In the genomic region with DNA sequence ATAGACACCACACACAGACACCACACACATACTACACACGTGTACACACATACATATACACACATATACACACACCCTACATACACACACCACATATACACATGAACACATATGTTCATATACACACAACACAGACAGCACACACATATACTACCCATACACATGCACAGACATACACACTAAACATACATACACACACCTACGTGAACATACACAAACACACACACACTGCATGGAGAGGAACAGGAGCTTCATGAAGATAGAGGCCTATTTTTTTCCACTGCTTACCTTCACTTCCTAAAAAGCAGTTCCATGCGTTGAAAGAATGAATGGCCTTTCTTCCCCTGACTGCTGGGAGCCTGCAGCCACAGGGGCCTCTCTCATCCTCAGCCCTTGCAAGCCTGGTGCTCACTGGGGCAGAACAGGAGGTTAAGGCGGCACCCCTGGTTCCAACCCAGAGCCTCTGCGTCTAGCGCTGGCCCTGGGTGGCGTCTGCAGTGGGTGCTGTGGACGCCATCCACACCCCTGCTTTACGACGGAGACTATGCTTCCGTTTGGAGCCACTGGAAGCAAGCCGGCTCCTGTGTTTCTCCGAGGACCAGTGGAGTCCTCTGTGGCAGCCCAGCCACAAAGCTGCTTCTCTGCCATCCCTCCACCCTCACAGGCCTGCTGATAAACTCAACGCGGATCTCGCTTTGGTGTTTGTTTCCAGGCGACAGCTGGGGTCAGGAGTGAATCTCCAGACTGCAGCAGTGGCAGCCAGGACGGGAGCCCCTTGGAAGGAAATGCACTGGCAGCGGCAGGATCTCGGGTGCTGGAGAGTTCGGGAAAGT, we compare ENCODE assay signal across 8 cellular contexts. TPM values are rescaled to one million over a fixed set of nuclear protein-coding genes. Genes with fewer than 3 reads are reported as not detected.
DNase-seq lines count a peak whose midpoint lies in the region; ATAC-seq and TF ChIP-seq lines count a peak whose summit lies in the region.
"Had no signal": no experiment of that assay in that cellular context is flagged by ENCODE, and none has a peak within 500 bp of the region (broad histone marks: within the 10 kb centered on the region; RNA-seq: fewer than 3 reads in every experiment).

No MANE protein-coding gene starts in this region.

- H3K4me3 Mint-ChIP-seq in HFFc6 (peak overlapping the region; percentile 68), nephron progenitor cell (peak overlapping the region; percentile 70)
- peak overlapping the region; percentile 45 for H3K4me3 Mint-ChIP-seq in activated naive CD8-positive, alpha-beta T cell treated with anti-CD3 and anti-CD28 coated beads, Interleukin-2, amount 50 U/mL, for 24 hours

- DNase-seq in Caki2 (ENCODE audit: low read depth), result peak; percentile 61
- no peak for DNase-seq in HFFc6
- no peak for DNase-seq in activated naive CD8-positive, alpha-beta T cell treated with anti-CD3 and anti-CD28 coated beads, Interleukin-2, amount 50 U/mL, for 24 hours
- peak; percentile 56 for DNase-seq in nephron progenitor cell
- no peak for DNase-seq in HuH-7 (ENCODE audit: low spot score)
- DNase-seq: stimulated activated CD4-positive, alpha-beta T cell treated with anti-CD3 and anti-CD28 coated beads, Interleukin-1b, Interleukin-23, amount 100 ng/mL, for 48 hours had no signal

- H3K36me3 Mint-ChIP-seq in HFFc6 (ENCODE audit: low read depth), result peaks cover 15% of the 10 kb centered on the region
- H3K36me3 Mint-ChIP-seq in activated naive CD8-positive, alpha-beta T cell treated with anti-CD3 and anti-CD28 coated beads, Interleukin-2, amount 50 U/mL, for 24 hours (ENCODE audit: low read depth), result no peaks in the 10 kb centered on the region
- no peaks in the 10 kb centered on the region for H3K36me3 Mint-ChIP-seq in nephron progenitor cell (ENCODE audit: low read depth)

- H3K9me3 Mint-ChIP-seq in HFFc6, result peaks cover 13% of the 10 kb centered on the region; the same call in 1 of the 2 replicates
- H3K9me3 Mint-ChIP-seq in activated naive CD8-positive, alpha-beta T cell treated with anti-CD3 and anti-CD28 coated beads, Interleukin-2, amount 50 U/mL, for 24 hours, result peaks cover 5% of the 10 kb centered on the region
- no peaks in the 10 kb centered on the region for H3K9me3 Mint-ChIP-seq in nephron progenitor cell

- H3K27ac Mint-ChIP-seq in HFFc6 (no peak overlapping the region; the same call in 1 of the 2 replicates), nephron progenitor cell (peak overlapping the region; percentile 7)
- H3K27ac Mint-ChIP-seq in activated naive CD8-positive, alpha-beta T cell treated with anti-CD3 and anti-CD28 coated beads, Interleukin-2, amount 50 U/mL, for 24 hours, result peak overlapping the region; percentile 29

- ATAC-seq in activated naive CD8-positive, alpha-beta T cell treated with anti-CD3 and anti-CD28 coated beads, Interleukin-2, amount 50 U/mL, for 24 hours, result no peak
- ATAC-seq in HG02870 (IDR thresholded peaks at IDR 0.05; ENCODE audit: unreplicated experiment) (no peak), HG03045 (IDR thresholded peaks at IDR 0.05; ENCODE audit: unreplicated experiment) (no peak)

- in situ Hi-C loops in Caki2 (cut with HindIII; ENCODE audit: low pct_unique_long_range_greater_than_20kb, low sequenced_read_pairs), result no loop called here

- TF ChIP-seq CTCF in HFFc6 (IDR thresholded peaks at IDR 0.05) (no peak), nephron progenitor cell (IDR thresholded peaks at IDR 0.05) (no peak)

- H3K4me1 Mint-ChIP-seq in HFFc6 (ENCODE audit: low read depth) (peaks cover 17% of the 10 kb centered on the region), nephron progenitor cell (peaks cover 57% of the 10 kb centered on the region)
- H3K4me1 Mint-ChIP-seq in activated naive CD8-positive, alpha-beta T cell treated with anti-CD3 and anti-CD28 coated beads, Interleukin-2, amount 50 U/mL, for 24 hours, result peaks cover 35% of the 10 kb centered on the region

- H3K27me3 Mint-ChIP-seq in HFFc6 (ENCODE audit: insufficient read depth) (peaks cover 17% of the 10 kb centered on the region), nephron progenitor cell (ENCODE audit: low read depth, poor library complexity) (peaks cover 4% of the 10 kb centered on the region)
- H3K27me3 Mint-ChIP-seq in activated naive CD8-positive, alpha-beta T cell treated with anti-CD3 and anti-CD28 coated beads, Interleukin-2, amount 50 U/mL, for 24 hours, result no peaks in the 10 kb centered on the region

RNA-seq across cellular contexts. Expression of gene RASA3, which starts 1.9 kb away (rescaled TPM):
- total RNA-seq in Caki2 (2014; rRNA removed; shearing (Covaris generic); ENCODE audit: low replicate concordance), result 11.4 and 11.5 TPM in 2 replicates
- 10 to 100 TPM; 31.6 to 37.6 (median 33.1) TPM for total RNA-seq in HFFc6 (2021; fragmentation: NEBNext Ultra II Directional; extraction: Animal tissue kit (Norgen Biotek cat#: 25700))

RNA-seq across cellular contexts. Expression of gene CFAP97D2, which starts 44.7 kb away (rescaled TPM):
- total RNA-seq in Caki2 (2014; rRNA removed; shearing (Covaris generic); ENCODE audit: low replicate concordance), result not detected in 2 replicates
- total RNA-seq in HFFc6 (2021; fragmentation: NEBNext Ultra II Directional; extraction: Animal tissue kit (Norgen Biotek cat#: 25700)), result not detected

Comparison
In these comparisons a context has a peak if more than half of its experiments do, and no peak if none do; other contexts are left out.
1. DNase-seq: peak in Caki2 (single experiment) and nephron progenitor cell (single experiment); none in HFFc6 (single experiment), activated naive CD8-positive, alpha-beta T cell treated with anti-CD3 and anti-CD28 coated beads, Interleukin-2, amount 50 U/mL, for 24 hours (single experiment) and HuH-7 (single experiment).
2. Peak in every context shown above with its lines, with median percentiles within 50 percentile points of each other: H3K4me3 Mint-ChIP-seq.